ENCODE assay signal across 13 cellular contexts in genomic region chr2:13114391-13114790, GRCh38.
DNase-seq lines count a peak whose midpoint lies in the region; ATAC-seq and TF ChIP-seq lines count a peak whose summit lies in the region.
"Had no signal": no experiment of that assay in that cellular context is flagged by ENCODE, and none has a peak within 500 bp of the region (broad histone marks: within the 10 kb centered on the region; RNA-seq: fewer than 3 reads in every experiment).

No MANE protein-coding gene starts in this region.

- no peak overlapping the region for H2BK12ac ChIP-seq in mesenchymal stem cell (ENCODE audit: low read length in 2 of 2)

- H3K9ac ChIP-seq in mesenchymal stem cell (ENCODE audit: low read length) (no peak overlapping the region), smooth muscle cell (ENCODE audit: low read depth) (no peak overlapping the region)

- no peaks in the 10 kb centered on the region for H3K79me1 ChIP-seq in mesenchymal stem cell (replicated peaks; ENCODE audit: low read length, poor library complexity, severe bottlenecking)

- H2BK120ac ChIP-seq in mesenchymal stem cell (ENCODE audit: low read depth, low read length): no peak overlapping the region

- H2BK5ac ChIP-seq in mesenchymal stem cell (ENCODE audit: low read depth, low read length, poor library complexity, severe bottlenecking): no peak overlapping the region

- no peaks in the 10 kb centered on the region for H4K20me1 ChIP-seq in smooth muscle cell (ENCODE audit: low read depth)

- H3K36me3 ChIP-seq in mesenchymal stem cell (ENCODE audit: control insufficient read depth in 1 of 2, insufficient read depth in 2 of 2, low read depth in 1 of 2, low read length in 2 of 2) (no peaks in the 10 kb centered on the region), smooth muscle cell (ENCODE audit: low read depth) (no peaks in the 10 kb centered on the region)
- H3K36me3 ChIP-seq: HAP-1 had no signal

- DNase-seq in DMS 273 (lab: John Stamatoyannopoulos, UW; ENCODE audit: unreplicated experiment) (peak; percentile 78), NCI-H2171 treated with DMSO at 0.1 percent for 48 hours (lab: John Stamatoyannopoulos, UW) (peak; percentile 50), cardiac fibroblast (ENCODE audit: low read depth in 2 of 2) (peak; percentile 12 to 38), mesenchymal stem cell (peak; percentile 30), NCI-H2227 (lab: John Stamatoyannopoulos, UW; ENCODE audit: unreplicated experiment) (no peak), retina (no peak), smooth muscle cell (lab: John Stamatoyannopoulos, UW; ENCODE audit: unreplicated experiment) (no peak)
- DNase-seq: amygdala, C1 segment of cervical spinal cord, substantia nigra, T-helper 2 cell had no signal

- H3K23ac ChIP-seq in mesenchymal stem cell (ENCODE audit: low read length in 2 of 2): no peak overlapping the region

- H3K27ac ChIP-seq in mesenchymal stem cell (ENCODE audit: low read length, poor library complexity, severe bottlenecking) (no peak overlapping the region), smooth muscle cell (ENCODE audit: low read depth) (no peak overlapping the region)

- H3K4me3 ChIP-seq in cardiac fibroblast (replicated peaks in 1 of 2; ENCODE audit: low read depth in 2 of 2, low read length in 2 of 2): no peak overlapping the region
- no peak overlapping the region for H3K4me3 ChIP-seq in mesenchymal stem cell (ENCODE audit: insufficient read depth in 1 of 2, low read depth in 1 of 2, low read length in 2 of 2)
- H3K4me3 ChIP-seq in smooth muscle cell: no peak overlapping the region
- H3K4me3 ChIP-seq: HAP-1 had no signal

- H3K9me3 ChIP-seq in mesenchymal stem cell (ENCODE audit: control insufficient read depth, low read length) (no peaks in the 10 kb centered on the region), smooth muscle cell (replicated peaks; ENCODE audit: low read depth) (no peaks in the 10 kb centered on the region)
- H3K9me3 ChIP-seq: HAP-1 had no signal

- WGBS in mesenchymal stem cell: 19% methylated on average over 1 of the region's 1 CpG
- WGBS in smooth muscle cell (ENCODE audit: low lambda C conversion rate): 35% methylated on average over 1 of the region's 1 CpG

- H3K4me2 ChIP-seq in mesenchymal stem cell (ENCODE audit: low read length, poor library complexity, severe bottlenecking) (no peak overlapping the region), smooth muscle cell (no peak overlapping the region)

- H4K8ac ChIP-seq in mesenchymal stem cell (ENCODE audit: low read length): no peak overlapping the region

- no peaks in the 10 kb centered on the region for H3K4me1 ChIP-seq in mesenchymal stem cell (ENCODE audit: control insufficient read depth, insufficient read depth, low read depth, low read length)
- H3K4me1 ChIP-seq in smooth muscle cell (ENCODE audit: low read depth): no peaks in the 10 kb centered on the region

- H3K27me3 ChIP-seq in mesenchymal stem cell (ENCODE audit: control insufficient read depth in 1 of 2, insufficient read depth in 1 of 2, low read length in 2 of 2): no peaks in the 10 kb centered on the region
- no peaks in the 10 kb centered on the region for H3K27me3 ChIP-seq in smooth muscle cell (ENCODE audit: low read depth)

- H3K18ac ChIP-seq in mesenchymal stem cell (ENCODE audit: low read depth in 1 of 2, low read length in 2 of 2): no peak overlapping the region

- H4K91ac ChIP-seq in mesenchymal stem cell (ENCODE audit: low read length): no peak overlapping the region

- no peaks in the 10 kb centered on the region for H3K79me2 ChIP-seq in smooth muscle cell (ENCODE audit: low read depth)

- no peak overlapping the region for H2BK15ac ChIP-seq in mesenchymal stem cell (ENCODE audit: low read depth, poor library complexity, severe bottlenecking)

- no peak overlapping the region for H3K4ac ChIP-seq in mesenchymal stem cell (ENCODE audit: low read depth in 1 of 2, low read length in 2 of 2)

- H3F3A ChIP-seq in smooth muscle cell (ENCODE audit: low read depth): no peaks in the 10 kb centered on the region

- H2AK5ac ChIP-seq in mesenchymal stem cell (ENCODE audit: low read length, severe bottlenecking): no peak overlapping the region

- H2AFZ ChIP-seq in mesenchymal stem cell (ENCODE audit: low read depth, low read length) (no peak overlapping the region), smooth muscle cell (ENCODE audit: low read depth) (no peak overlapping the region)

- no peak for ATAC-seq in GM21367 (IDR thresholded peaks at IDR 0.05; ENCODE audit: unreplicated experiment)

- H3K14ac ChIP-seq in mesenchymal stem cell (ENCODE audit: low read length in 2 of 2): no peak overlapping the region

- TF ChIP-seq CTCF in cardiac fibroblast (IDR thresholded peaks at IDR 0.05; ENCODE audit: low read depth, low read length): no peak
- no peak for TF ChIP-seq CTCF in smooth muscle cell (IDR thresholded peaks at IDR 0.05; ENCODE audit: borderline replicate concordance, insufficient read depth, poor library complexity, severe bottlenecking)

Comparison
In these comparisons a context has a peak if more than half of its experiments do, and no peak if none do; other contexts are left out.
1. DNase-seq: peak in DMS 273 (single experiment), NCI-H2171 treated with DMSO at 0.1 percent for 48 hours (single experiment), cardiac fibroblast (2 of 2) and mesenchymal stem cell (single experiment); none in NCI-H2227 (single experiment), retina (single experiment) and smooth muscle cell (single experiment).